ENCODE assay signal across 30 cellular contexts in the genomic region with DNA sequence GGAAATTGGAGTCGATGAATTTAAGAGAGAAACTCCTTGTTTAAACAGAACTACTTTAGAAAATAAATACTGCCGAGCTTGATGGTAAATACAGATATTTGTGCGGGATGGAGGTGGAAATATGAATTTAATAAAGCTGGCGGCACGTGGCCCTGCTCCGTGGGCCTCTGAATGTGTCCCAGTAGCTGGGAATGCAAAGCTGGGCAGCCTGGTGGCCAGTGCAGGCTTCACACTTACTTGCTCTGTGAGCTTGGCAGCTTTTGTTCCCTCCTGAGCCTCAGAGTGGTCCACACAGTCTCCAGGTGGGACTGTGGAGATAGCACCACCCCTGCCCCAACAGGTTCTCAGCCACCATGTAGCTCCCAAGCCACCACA. TPM values are rescaled to one million over a fixed set of nuclear protein-coding genes. Genes with fewer than 3 reads are reported as not detected.
"Had no signal": no experiment of that assay in that cellular context is flagged by ENCODE, and none has a peak within 500 bp of the region (broad histone marks: within the 10 kb centered on the region; RNA-seq: fewer than 3 reads in every experiment).

No MANE protein-coding gene starts in this region.

- H3K4me3 ChIP-seq: ascending aorta, hepatocyte, left lung, ovary, psoas muscle, right atrium auricular region, thyroid gland had no signal

- H3K27me3 ChIP-seq: ascending aorta, hepatocyte, ovary, right atrium auricular region, thyroid gland had no signal

- H3K4me2 ChIP-seq: hepatocyte had no signal

- H3K9me3 ChIP-seq: ascending aorta, left lung, ovary, psoas muscle, right atrium auricular region, thyroid gland had no signal

- H3K79me2 ChIP-seq: hepatocyte had no signal

- H3K4me3 Mint-ChIP-seq: activated T-cell treated with anti-CD3 and anti-CD28 coated beads, Interleukin-2, amount 50 U/mL, for 72 hours; immature natural killer cell; naive thymus-derived CD4-positive, alpha-beta T cell; T-helper 17 cell had no signal

- H3K4me1 Mint-ChIP-seq: immature natural killer cell had no signal

- FAIRE-seq: colon, endothelial cell of umbilical vein had no signal

- DNase-seq: activated CD4-positive, alpha-beta T cell treated with anti-CD3 and anti-CD28 coated beads for 4 hours; activated CD4-positive, alpha-beta T cell treated with anti-CD3 and anti-CD28 coated beads, Interleukin-2, amount 50 U/mL, for 48 hours; activated CD4-positive, CD25-positive, alpha-beta regulatory T cell; activated gamma-delta T cell; activated T-cell treated with anti-CD3 and anti-CD28 coated beads, Interleukin-2, amount 50 U/mL, for 72 hours; central memory CD4-positive, alpha-beta T cell; effector memory CD4-positive, alpha-beta T cell; foreskin melanocyte; immature natural killer cell; ovary; stimulated activated CD4-positive, alpha-beta T cell treated with anti-CD3 and anti-CD28 coated beads, Interleukin-12 subunit alpha, Interleukin-12 subunit beta, amount 100 ng/mL, for 4 hours; stimulated activated CD4-positive, alpha-beta T cell treated with anti-CD3 and anti-CD28 coated beads, Interleukin-4, amount 100 ng/mL, for 4 hours; stimulated activated naive CD8-positive, alpha-beta T cell treated with anti-CD3 and anti-CD28 coated beads, Interleukin-15, Interleukin-2, amounts not matched to agents 100 U/mL and 50 U/mL, for 24 hours; substantia nigra; T-helper 17 cell; thyroid gland had no signal

- ATAC-seq: activated naive CD4-positive, alpha-beta T cell treated with anti-CD3 and anti-CD28 coated beads, Interleukin-2, amount 50 U/mL, for 72 hours; activated T-cell treated with anti-CD3 and anti-CD28 coated beads, Interleukin-2, amount 50 U/mL, for 72 hours; esophagus mucosa; left lung; naive thymus-derived CD4-positive, alpha-beta T cell; psoas muscle; stimulated activated naive CD8-positive, alpha-beta T cell treated with anti-CD3 and anti-CD28 coated beads, Interleukin-15, Interleukin-2, amounts not matched to agents 100 U/mL and 50 U/mL, for 24 hours; T-helper 17 cell had no signal

- H3K27ac ChIP-seq: ascending aorta, hepatocyte, left lung, ovary, psoas muscle, right atrium auricular region, thyroid gland had no signal

- H3K36me3 ChIP-seq: ascending aorta, left lung, ovary, right atrium auricular region, thyroid gland had no signal

- H3K36me3 Mint-ChIP-seq: activated naive CD4-positive, alpha-beta T cell treated with anti-CD3 and anti-CD28 coated beads, Interleukin-2, amount 50 U/mL, for 72 hours; immature natural killer cell; naive thymus-derived CD4-positive, alpha-beta T cell had no signal

- H2AFZ ChIP-seq: hepatocyte had no signal

- H3K9me3 Mint-ChIP-seq: activated naive CD4-positive, alpha-beta T cell treated with anti-CD3 and anti-CD28 coated beads, Interleukin-2, amount 50 U/mL, for 72 hours; activated T-cell treated with anti-CD3 and anti-CD28 coated beads, Interleukin-2, amount 50 U/mL, for 72 hours had no signal

- H3K4me1 ChIP-seq: ascending aorta, left lung, psoas muscle, thyroid gland had no signal

- H3K27ac Mint-ChIP-seq: activated naive CD4-positive, alpha-beta T cell treated with anti-CD3 and anti-CD28 coated beads, Interleukin-2, amount 50 U/mL, for 72 hours; activated T-cell treated with anti-CD3 and anti-CD28 coated beads, Interleukin-2, amount 50 U/mL, for 72 hours; immature natural killer cell; T-helper 17 cell had no signal

RNA-seq across cellular contexts. Expression of gene BARX1, which starts 45.9 kb away (rescaled TPM):
- total RNA-seq: ascending aorta, dermis microvascular lymphatic vessel endothelial cell, endothelial cell of umbilical vein, kidney epithelial cell, left lung, lung microvascular endothelial cell, ovary, psoas muscle, right atrium auricular region, T-helper 17 cell, ureter had no signal
- polyA plus RNA-seq: endothelial cell of umbilical vein; immature natural killer cell; naive thymus-derived CD4-positive, alpha-beta T cell; psoas muscle had no signal
